16 cellular contexts compared by ENCODE assay signal in genomic region chr2:48482774-48483173, GRCh38. TPM values are rescaled to one million over a fixed set of nuclear protein-coding genes. Genes with fewer than 3 reads are reported as not detected.
DNase-seq lines count a peak whose midpoint lies in the region; ATAC-seq, FAIRE-seq and TF ChIP-seq lines count a peak whose summit lies in the region.
"Had no signal": no experiment of that assay in that cellular context is flagged by ENCODE, and none has a peak within 500 bp of the region (broad histone marks: within the 10 kb centered on the region; RNA-seq: fewer than 3 reads in every experiment).

No MANE protein-coding gene starts in this region.

- TF ChIP-seq CTCF in pancreas (IDR thresholded peaks at IDR 0.05) = no peak
- no peak for TF ChIP-seq CTCF in activated CD8-positive, alpha-beta T cell treated with anti-CD3 and anti-CD28 coated beads for 36 hours (IDR thresholded peaks at IDR 0.05)

- WGBS in pancreas, 2 donors = 49 to 56% methylated on average over 5 of the region's 5 CpGs

- peaks cover 44% of the 10 kb centered on the region for H3K4me1 ChIP-seq in muscle layer of colon (ENCODE audit: insufficient read depth, low read length)
- H3K4me1 ChIP-seq in pancreas = peaks cover 19 to 23% (median 20%) of the 10 kb centered on the region in 3 donors

- DNase-seq in Ammon's horn (ENCODE audit: low spot score) (peak; percentile 87), NCI-H2171 treated with DMSO at 0.1 percent for 48 hours (lab: John Stamatoyannopoulos, UW) (peak; percentile 88), dermis microvascular lymphatic vessel endothelial cell (ENCODE audit: low read depth in 2 of 2) (peak; percentile 68 to 84), A172 (ENCODE audit: low spot score) (no peak), pancreas (no peak)
- DNase-seq in activated CD8-positive, alpha-beta T cell treated with anti-CD3 and anti-CD28 coated beads for 36 hours = no peak
- DNase-seq: activated T-cell treated with anti-CD3 and anti-CD28 coated beads, Interleukin-2, amount 50 U/mL, for 24 hours; AML-193; left colon; NCI-H187 treated with DMSO at 0.1 percent for 48 hours; thyroid gland; WERI-Rb-1 had no signal

- POLR2A ChIA-PET in activated CD8-positive, alpha-beta T cell treated with anti-CD3 and anti-CD28 coated beads for 36 hours (lab: Charles Lee) = no interaction called here

- H3K27me3 Mint-ChIP-seq in activated CD8-positive, alpha-beta T cell treated with anti-CD3 and anti-CD28 coated beads for 36 hours = no peaks in the 10 kb centered on the region
- H3K27me3 Mint-ChIP-seq: activated T-cell treated with anti-CD3 and anti-CD28 coated beads, Interleukin-2, amount 50 U/mL, for 24 hours; brain had no signal

- ATAC-seq in HG03108 (IDR thresholded peaks at IDR 0.05; ENCODE audit: unreplicated experiment) = no peak
- ATAC-seq in pancreas = no peak
- no peak for ATAC-seq in activated CD8-positive, alpha-beta T cell treated with anti-CD3 and anti-CD28 coated beads for 36 hours
- ATAC-seq: left colon, Right ventricle myocardium inferior had no signal

- no peaks in the 10 kb centered on the region for H3K4me1 Mint-ChIP-seq in activated CD8-positive, alpha-beta T cell treated with anti-CD3 and anti-CD28 coated beads for 36 hours (ENCODE audit: low read depth)

- no peaks in the 10 kb centered on the region for H3K9me3 Mint-ChIP-seq in activated CD8-positive, alpha-beta T cell treated with anti-CD3 and anti-CD28 coated beads for 36 hours
- H3K9me3 Mint-ChIP-seq: activated T-cell treated with anti-CD3 and anti-CD28 coated beads, Interleukin-2, amount 50 U/mL, for 24 hours had no signal

- intact Hi-C loops in pancreas (cut with DNase I) = no loop called here
- intact Hi-C loops in activated CD8-positive, alpha-beta T cell treated with anti-CD3 and anti-CD28 coated beads for 36 hours (cut with micrococcal nuclease) = no loop called here

- H3K27ac ChIP-seq in muscle layer of colon (ENCODE audit: low read depth, low read length) (peak overlapping the region; percentile 73), pancreas (no peak overlapping the region)
- H3K27ac ChIP-seq: thyroid gland, WERI-Rb-1 had no signal

- no peak overlapping the region for H3K4me3 Mint-ChIP-seq in activated CD8-positive, alpha-beta T cell treated with anti-CD3 and anti-CD28 coated beads for 36 hours
- H3K4me3 Mint-ChIP-seq: activated T-cell treated with anti-CD3 and anti-CD28 coated beads, Interleukin-2, amount 50 U/mL, for 24 hours had no signal

- no peak overlapping the region for H3K27ac Mint-ChIP-seq in activated CD8-positive, alpha-beta T cell treated with anti-CD3 and anti-CD28 coated beads for 36 hours
- H3K27ac Mint-ChIP-seq: activated T-cell treated with anti-CD3 and anti-CD28 coated beads, Interleukin-2, amount 50 U/mL, for 24 hours had no signal

- H3K9me3 ChIP-seq in muscle layer of colon (ENCODE audit: low read length) (no peaks in the 10 kb centered on the region), pancreas (no peaks in the 10 kb centered on the region)
- H3K9me3 ChIP-seq: thyroid gland had no signal

- H3K36me3 ChIP-seq in muscle layer of colon (ENCODE audit: insufficient read depth, low read length) (peaks cover 6% of the 10 kb centered on the region), pancreas (peaks cover 0 to under 1% (median 0%) of the 10 kb centered on the region in 3 donors)

- no peak for FAIRE-seq in pancreas (lab: Jason Lieb, UNC)

- H3K4me3 ChIP-seq in muscle layer of colon (ENCODE audit: low read depth in 1 of 2, low read length in 2 of 2) (no peak overlapping the region), pancreas (no peak overlapping the region)
- H3K4me3 ChIP-seq: thyroid gland had no signal

- H3K27me3 ChIP-seq in muscle layer of colon (ENCODE audit: control insufficient read depth in 1 of 2, insufficient read depth in 2 of 2, low read length in 2 of 2) = no peaks in the 10 kb centered on the region
- H3K27me3 ChIP-seq in pancreas = no peaks in the 10 kb centered on the region
- H3K27me3 ChIP-seq: thyroid gland had no signal

- H3K36me3 Mint-ChIP-seq in activated CD8-positive, alpha-beta T cell treated with anti-CD3 and anti-CD28 coated beads for 36 hours (ENCODE audit: low read depth) = peaks cover 46% of the 10 kb centered on the region

- CTCF ChIA-PET in activated CD8-positive, alpha-beta T cell treated with anti-CD3 and anti-CD28 coated beads for 36 hours (lab: Charles Lee) = no interaction called here

- H3K9ac ChIP-seq in muscle layer of colon (ENCODE audit: low read length) = no peak overlapping the region

RNA-seq across cellular contexts. Expression of gene PPP1R21, which starts 42.2 kb away (rescaled TPM):
- total RNA-seq in dermis microvascular lymphatic vessel endothelial cell = 13.2 and 15.4 TPM in 2 replicates
- 10.9 and 18.3 TPM in 2 replicates for total RNA-seq in A172 (2014; rRNA removed; shearing (Covaris generic))
- total RNA-seq in pancreas = 10 to 100 TPM in 3 of 6 donors, 1 to 10 TPM in 3; 6.7 to 15.4 (median 10.1) TPM
- polyA plus RNA-seq in pancreas = 10 to 100 TPM; 17.4 to 24.7 TPM
- 10 to 100 TPM; 22.6 to 24.4 TPM for total RNA-seq in activated CD8-positive, alpha-beta T cell treated with anti-CD3 and anti-CD28 coated beads for 36 hours

RNA-seq across cellular contexts. Expression of gene STON1, which starts 47.2 kb away (rescaled TPM):
- total RNA-seq in dermis microvascular lymphatic vessel endothelial cell (1.8 and 2.1 TPM in 2 replicates), pancreas (1 to 10 TPM; 1.2 to 4.9 (median 2.4) TPM)
- 2.5 and 3.4 TPM in 2 replicates for total RNA-seq in A172 (2014; rRNA removed; shearing (Covaris generic))
- polyA plus RNA-seq in pancreas = 1 to 10 TPM; 1.7 to 1.9 TPM
- under 1 TPM; 0.74 to 0.95 TPM for total RNA-seq in activated CD8-positive, alpha-beta T cell treated with anti-CD3 and anti-CD28 coated beads for 36 hours

Comparison
In these comparisons a context has a peak if more than half of its experiments do, and no peak if none do; other contexts are left out.
1. DNase-seq: peak in Ammon's horn (single experiment), NCI-H2171 treated with DMSO at 0.1 percent for 48 hours (single experiment) and dermis microvascular lymphatic vessel endothelial cell (2 of 2); none in A172 (single experiment), pancreas (0 of 6) and activated CD8-positive, alpha-beta T cell treated with anti-CD3 and anti-CD28 coated beads for 36 hours (single experiment).